In genomic region chr6:165390475-165390874, GRCh38 we compare ENCODE assay signal across 1 cellular context.
TF ChIP-seq lines count a peak whose summit lies in the region.

No MANE protein-coding gene starts in this region.

TF ChIP-seq in H1, 55 proteins besides CTCF, POLR2A, EP300 and RAD21 (continued from another document):
- no peak for TF ChIP-seq TEAD4 (IDR thresholded peaks at IDR 0.05; ENCODE audit: low read depth, low read length)
- TF ChIP-seq SUZ12 (IDR thresholded peaks at IDR 0.05; ENCODE audit: low read length) = no peak
- no peak for TF ChIP-seq SAP30 (IDR thresholded peaks at IDR 0.05; ENCODE audit: insufficient read depth, insufficient replicate concordance, low read length)
- no peak for TF ChIP-seq RNF2 (IDR thresholded peaks at IDR 0.05; ENCODE audit: borderline replicate concordance, low read depth, low read length, missing control alignments, poor library complexity, severe bottlenecking)
- TF ChIP-seq SIRT6 (IDR thresholded peaks at IDR 0.05; ENCODE audit: low read length) = no peak
- no peak for TF ChIP-seq ASH2L (IDR thresholded peaks at IDR 0.05; ENCODE audit: low read length)
- TF ChIP-seq USF2 (IDR thresholded peaks at IDR 0.05; ENCODE audit: low read length) = no peak
- TF ChIP-seq CREB1 (IDR thresholded peaks at IDR 0.05) = no peak
- no peak for TF ChIP-seq POU5F1 (IDR thresholded peaks at IDR 0.05; ENCODE audit: low read depth, low read length)
- no peak for TF ChIP-seq SP2 (IDR thresholded peaks at IDR 0.05; ENCODE audit: low read length)
- no peak for TF ChIP-seq TAF1 (IDR thresholded peaks at IDR 0.05; ENCODE audit: low read depth, low read length)
- no peak for TF ChIP-seq HDAC2 (IDR thresholded peaks at IDR 0.05; ENCODE audit: borderline replicate concordance in 1 of 2, low read depth in 2 of 2, low read length in 2 of 2)
- no peak for TF ChIP-seq POLR2AphosphoS5 (IDR thresholded peaks at IDR 0.05; ENCODE audit: low read depth, low read length)
- no peak for TF ChIP-seq EGR1 (IDR thresholded peaks at IDR 0.05; ENCODE audit: borderline replicate concordance, low read depth, low read length)
- TF ChIP-seq SIN3A (conservative IDR thresholded peaks at IDR 0.05 in 1 of 2, IDR thresholded peaks at IDR 0.05 in 1 of 2; ENCODE audit: low read depth in 1 of 2, low read length in 2 of 2) = no peak
- TF ChIP-seq ZNF274 (IDR thresholded peaks at IDR 0.05; ENCODE audit: borderline replicate concordance, extremely low read depth, low read length) = no peak
- TF ChIP-seq KDM5A (IDR thresholded peaks at IDR 0.05; ENCODE audit: low read length) = no peak
- TF ChIP-seq FOSL1 (IDR thresholded peaks at IDR 0.05; ENCODE audit: insufficient read depth, low read depth, low read length) = no peak
